Comparison of ENCODE assay signal across 13 cellular contexts in genomic region chr11:1151366-1152315, GRCh38. TPM values are rescaled to one million over a fixed set of nuclear protein-coding genes. Genes with fewer than 3 reads are reported as not detected.
DNase-seq lines count a peak whose midpoint lies in the region; ATAC-seq, FAIRE-seq and TF ChIP-seq lines count a peak whose summit lies in the region.
"Had no signal": no experiment of that assay in that cellular context is flagged by ENCODE, and none has a peak within 500 bp of the region (broad histone marks: within the 10 kb centered on the region; RNA-seq: fewer than 3 reads in every experiment).

No MANE protein-coding gene starts in this region.

- no peaks in the 10 kb centered on the region for H3K9me2 ChIP-seq in PC-9 (ENCODE audit: insufficient read depth)

- H3K27ac Mint-ChIP-seq in stimulated activated naive B cell treated with anti-CD40 and anti-IgM and Interleukin-4, amounts not matched to agents 10 μg/mL and 1 μg/mL and 100 μg/mL, for 72 hours: no peak overlapping the region

- POLR2A ChIA-PET in PC-9 (lab: Charles Lee; ENCODE audit: unreplicated experiment): interaction anchor here (0.5 kb wide), 1 partner anchor 111 kb away, joined by 5 read pairs; no protein-coding TSS in a partner anchor

- CTCF ChIA-PET in PC-9 (lab: Charles Lee): interaction anchor here (0.6 kb wide), 1 partner anchor 420 kb away, joined by 3 read pairs; the partner anchor contains the start of gene DUSP8

- intact Hi-C loops in PC-9 (cut with micrococcal nuclease; ENCODE audit: unreplicated experiment): loop anchor here (1.0 to 5.0 kb wide), 3 partner anchors 39 to 71 kb away; partner anchors contain the start of gene MUC5B

- peaks cover 0 to under 1% of the 10 kb centered on the region in 2 donors for H3K36me3 Mint-ChIP-seq in stimulated activated naive B cell treated with anti-CD40 and anti-IgM and Interleukin-4, amounts not matched to agents 10 μg/mL and 1 μg/mL and 100 μg/mL, for 72 hours

- peak overlapping the region; percentile 96 for H3K27ac ChIP-seq in PC-9

- H3K9me3 ChIP-seq in PC-9 (ENCODE audit: insufficient read depth, low read depth): no peaks in the 10 kb centered on the region

- H3K27me3 ChIP-seq in PC-9 (ENCODE audit: insufficient read depth, low read depth): no peaks in the 10 kb centered on the region

- peaks cover 7 to 9% of the 10 kb centered on the region in 2 donors for H3K4me1 Mint-ChIP-seq in stimulated activated naive B cell treated with anti-CD40 and anti-IgM and Interleukin-4, amounts not matched to agents 10 μg/mL and 1 μg/mL and 100 μg/mL, for 72 hours

- 0 out of 2 replicates have a peak overlapping the region, but pooled peaks have one; percentile 48 for H2AFZ ChIP-seq in PC-9

- no peaks in the 10 kb centered on the region for H3K36me3 ChIP-seq in PC-9 (ENCODE audit: low read depth)

- H3K4me3 ChIP-seq in PC-9: peak overlapping the region; percentile 48; the same call in 1 of the 2 replicates

- no peak for FAIRE-seq in GM12891 (lab: Jason Lieb, UNC)

- peaks cover 44% of the 10 kb centered on the region for H3K4me1 ChIP-seq in PC-9 (replicated peaks; ENCODE audit: insufficient read depth)

- H3K79me2 ChIP-seq in PC-9 (ENCODE audit: low read depth): no peaks in the 10 kb centered on the region

- peaks cover 16 to 33% of the 10 kb centered on the region in 2 donors for H3K27me3 Mint-ChIP-seq in stimulated activated naive B cell treated with anti-CD40 and anti-IgM and Interleukin-4, amounts not matched to agents 10 μg/mL and 1 μg/mL and 100 μg/mL, for 72 hours

- H3K9me3 Mint-ChIP-seq in stimulated activated naive B cell treated with anti-CD40 and anti-IgM and Interleukin-4, amounts not matched to agents 10 μg/mL and 1 μg/mL and 100 μg/mL, for 72 hours: peaks cover 8% of the 10 kb centered on the region in 2 donors

- peaks cover 29% of the 10 kb centered on the region; the same call in 1 of the 2 replicates for H3F3A ChIP-seq in PC-9 (ENCODE audit: insufficient read depth, low read depth)

- no peak for TF ChIP-seq CTCF in PC-9 (conservative IDR thresholded peaks at IDR 0.05)

- peak overlapping the region; percentile 85 for H3K4me2 ChIP-seq in PC-9

- DNase-seq in activated CD8-positive, alpha-beta memory T cell treated with anti-CD3 and anti-CD28 coated beads for 24 hours: peak; percentile 53
- no peak for DNase-seq in activated CD8-positive, alpha-beta memory T cell treated with anti-CD3 and anti-CD28 coated beads, Interleukin-2, amount 50 U/mL, for 4 hours
- DNase-seq in PC-9 (peak; percentile 41 to 55), iPS-NIHi7 (ENCODE audit: extremely low spot score) (peak; percentile 12), GM12891 (ENCODE audit: insufficient read length, low spot score) (no peak), GM19240 (ENCODE audit: insufficient read length, low spot score) (no peak)
- no peak for DNase-seq in stimulated activated naive B cell treated with anti-CD40 and anti-IgM and Interleukin-4, amounts not matched to agents 10 μg/mL and 1 μg/mL and 100 μg/mL, for 72 hours
- DNase-seq: activated T-cell treated with anti-CD3 and anti-CD28 coated beads, Interleukin-2, amount 50 U/mL, for 1 hour; hippocampal formation; midbrain; NCI-H187 treated with DMSO at 0.1 percent for 48 hours had no signal

- peak; percentile 20 to 25 for ATAC-seq in stimulated activated naive B cell treated with anti-CD40 and anti-IgM and Interleukin-4, amounts not matched to agents 10 μg/mL and 1 μg/mL and 100 μg/mL, for 72 hours (replicated peaks)
- ATAC-seq in HG03108 (IDR thresholded peaks at IDR 0.05; ENCODE audit: unreplicated experiment): no peak

- TF ChIP-seq POLR2A in GM12891 (IDR thresholded peaks at IDR 0.05; ENCODE audit: low read depth, low read length): no peak

- no peaks in the 10 kb centered on the region for H4K20me1 ChIP-seq in PC-9 (ENCODE audit: insufficient read depth)

- no TSS peak for BruUV-seq in PC-9 (replicated peaks; lab: Mats Ljungman, UMichigan)

- H3K4me3 Mint-ChIP-seq in stimulated activated naive B cell treated with anti-CD40 and anti-IgM and Interleukin-4, amounts not matched to agents 10 μg/mL and 1 μg/mL and 100 μg/mL, for 72 hours: no peak overlapping the region

TF ChIP-seq in GM12891, 5 proteins besides CTCF, POLR2A, EP300 and RAD21:
- no peak for TF ChIP-seq PAX5 (IDR thresholded peaks at IDR 0.05; ENCODE audit: insufficient read depth, low read length, severe bottlenecking)
- TF ChIP-seq SPI1 (IDR thresholded peaks at IDR 0.05; ENCODE audit: low read depth, low read length): no peak
- TF ChIP-seq POLR2AphosphoS5 (IDR thresholded peaks at IDR 0.05; ENCODE audit: low read depth, low read length): no peak
- TF ChIP-seq POU2F2 (IDR thresholded peaks at IDR 0.05; ENCODE audit: low read depth, low read length): no peak

RNA-seq across cellular contexts. Expression of gene MUC5AC, which starts 6.1 kb away (rescaled TPM):
- total RNA-seq in PC-9 (2021): 0.09 and 0.25 TPM in 2 replicates
- polyA plus RNA-seq in GM12891 (2012; ENCODE audit: low read depth, missing spikeins): 0.01 TPM
- total RNA-seq: G401 had no signal

Comparison
In these comparisons a context has a peak if more than half of its experiments do, and no peak if none do; other contexts are left out.
1. DNase-seq: peak in activated CD8-positive, alpha-beta memory T cell treated with anti-CD3 and anti-CD28 coated beads for 24 hours (single experiment), PC-9 (2 of 2) and iPS-NIHi7 (single experiment); none in activated CD8-positive, alpha-beta memory T cell treated with anti-CD3 and anti-CD28 coated beads, Interleukin-2, amount 50 U/mL, for 4 hours (single experiment), stimulated activated naive B cell treated with anti-CD40 and anti-IgM and Interleukin-4, amounts not matched to agents 10 μg/mL and 1 μg/mL and 100 μg/mL, for 72 hours (single experiment), GM12891 (single experiment) and GM19240 (single experiment).